In genomic region chr16:1262210-1262845, GRCh38 we compare ENCODE assay signal across 26 cellular contexts. TPM values are rescaled to one million over a fixed set of nuclear protein-coding genes. Genes with fewer than 3 reads are reported as not detected.
DNase-seq lines count a peak whose midpoint lies in the region; ATAC-seq, FAIRE-seq and TF ChIP-seq lines count a peak whose summit lies in the region.
"Had no signal": no experiment of that assay in that cellular context is flagged by ENCODE, and none has a peak within 500 bp of the region (broad histone marks: within the 10 kb centered on the region; RNA-seq: fewer than 3 reads in every experiment).

No MANE protein-coding gene starts in this region.

- ATAC-seq in right cardiac atrium (no peak), left ventricle myocardium superior (no peak)
- ATAC-seq: GM12878 had no signal

- H3K4ac ChIP-seq in H9 (ENCODE audit: low read depth, low read length) = no peak overlapping the region

- intact Hi-C loops in right cardiac atrium (cut with DNase I) = no loop called here
- intact Hi-C loops in left ventricle myocardium superior (cut with micrococcal nuclease) = no loop called here
- intact Hi-C loops in kidney (cut with DNase I) = no loop called here

- no peak overlapping the region for H2BK12ac ChIP-seq in H9 (ENCODE audit: insufficient read length, low read depth, low read length)

- no peak overlapping the region for H3K14ac ChIP-seq in H9 (ENCODE audit: insufficient read depth, low read length)

- no peak overlapping the region for H4K5ac ChIP-seq in H9 (ENCODE audit: insufficient read length, low read depth, low read length)

- H3K9ac ChIP-seq in H9 (ENCODE audit: extremely low read depth, insufficient read length, low read length) (no peak overlapping the region), kidney (ENCODE audit: low read length in 2 of 2) (no peak overlapping the region)
- H3K9ac ChIP-seq: BLaER1 treated with 17β-estradiol and CSF1 and Interleukin-3, amounts not matched to agents 10 nM and 100 nM had no signal

- no peak overlapping the region for H3K4me2 ChIP-seq in H9 (ENCODE audit: insufficient read depth, insufficient read length, low read length)
- H3K4me2 ChIP-seq: A549; BLaER1 treated with 17β-estradiol and CSF1 and Interleukin-3, amounts not matched to agents 10 nM and 100 nM had no signal

- H3K27ac Mint-ChIP-seq in H9 = 0 out of 7 replicates have a peak overlapping the region, but pooled peaks of 1 of the 3 experiments have one; percentile 31
- H3K27ac Mint-ChIP-seq in chondrocyte (ENCODE audit: unreplicated experiment) = no peak overlapping the region
- H3K27ac Mint-ChIP-seq: CD14-positive monocyte; CD4-positive, alpha-beta T cell; CD8-positive, alpha-beta memory T cell had no signal

- H3K27ac ChIP-seq in right cardiac atrium (ENCODE audit: low read length) (no peak overlapping the region), H9 (ENCODE audit: insufficient read length, low read depth, low read length) (no peak overlapping the region), kidney (ENCODE audit: low read depth in 2 of 2, low read length in 2 of 2) (no peak overlapping the region)
- H3K27ac ChIP-seq: A549; BLaER1 treated with 17β-estradiol and CSF1 and Interleukin-3, amounts not matched to agents 10 nM and 100 nM had no signal

- peaks cover 43% of the 10 kb centered on the region for H3K27me3 Mint-ChIP-seq in H9 (ENCODE audit: low read depth)
- H3K27me3 Mint-ChIP-seq in chondrocyte (ENCODE audit: low read depth) = peaks cover 23% of the 10 kb centered on the region

- H3K9me3 ChIP-seq in right cardiac atrium (ENCODE audit: control insufficient read depth, low read length) (no peaks in the 10 kb centered on the region), H9 (ENCODE audit: control insufficient read depth, low read depth, low read length) (no peaks in the 10 kb centered on the region), kidney (ENCODE audit: control insufficient read depth in 1 of 2, low read length in 2 of 2) (no peaks in the 10 kb centered on the region)
- H3K9me3 ChIP-seq: A549, HAP-1 had no signal

- TF ChIP-seq CTCF in H9 (conservative IDR thresholded peaks at IDR 0.05) (no peak), chondrocyte (IDR thresholded peaks at IDR 0.05) (no peak), kidney (IDR thresholded peaks at IDR 0.05; ENCODE audit: borderline replicate concordance, extremely low read depth, insufficient read depth) (no peak)

- H2BK5ac ChIP-seq in H9 (ENCODE audit: insufficient read length, low read length) = no peak overlapping the region

- H2BK120ac ChIP-seq in H9 (ENCODE audit: low read depth, low read length, poor library complexity, severe bottlenecking) = no peak overlapping the region

- no peak overlapping the region for H4K91ac ChIP-seq in H9 (ENCODE audit: insufficient read length, low read depth, low read length)

- no peak overlapping the region for H4K8ac ChIP-seq in H9 (replicated peaks; ENCODE audit: insufficient read length, low read depth, low read length)

- H3T11ph ChIP-seq in H9 (ENCODE audit: low read length) = no peak overlapping the region

- no peaks in the 10 kb centered on the region for H3K27me3 ChIP-seq in right cardiac atrium (ENCODE audit: control insufficient read depth, insufficient read depth)
- H3K27me3 ChIP-seq in H9 (ENCODE audit: insufficient read depth, low read length) = no peaks in the 10 kb centered on the region

- H3K18ac ChIP-seq in H9 (ENCODE audit: insufficient read length, low read depth, low read length) = peak overlapping the region; percentile 5

- H3K4me1 ChIP-seq in right cardiac atrium (ENCODE audit: control insufficient read depth, insufficient read depth, low read length) = no peaks in the 10 kb centered on the region
- no peaks in the 10 kb centered on the region for H3K4me1 ChIP-seq in H9 (ENCODE audit: insufficient read depth, low read length)
- H3K4me1 ChIP-seq in kidney (ENCODE audit: control insufficient read depth in 1 of 2, insufficient read depth in 1 of 2, low read depth in 1 of 2, low read length in 2 of 2) = no peaks in the 10 kb centered on the region
- H3K4me1 ChIP-seq: BE2C, HAP-1 had no signal

- H3K9me3 Mint-ChIP-seq in H9 = peaks cover 11 to 17% of the 10 kb centered on the region in 2 experiments
- peaks cover 3% of the 10 kb centered on the region for H3K9me3 Mint-ChIP-seq in chondrocyte (ENCODE audit: low read depth)
- H3K9me3 Mint-ChIP-seq: CD4-positive, alpha-beta T cell; CD8-positive, alpha-beta memory T cell had no signal

- no peak overlapping the region for H2BK20ac ChIP-seq in H9 (ENCODE audit: low read depth, low read length, poor library complexity, severe bottlenecking)

- H3K79me1 ChIP-seq in H9 (ENCODE audit: insufficient read depth, low read depth, low read length, poor library complexity, severe bottlenecking) = no peaks in the 10 kb centered on the region

- H3K4me3 ChIP-seq in right cardiac atrium (ENCODE audit: low read length) (no peak overlapping the region), kidney (ENCODE audit: low read length in 2 of 2) (no peak overlapping the region)
- H3K4me3 ChIP-seq: A549; BLaER1 treated with 17β-estradiol and CSF1 and Interleukin-3, amounts not matched to agents 10 nM and 100 nM; GM12878; HAP-1 had no signal

- no peak overlapping the region for H3K56ac ChIP-seq in H9 (ENCODE audit: insufficient read length, low read depth, low read length)

- peak in 2 of 3 donors; percentile 45 to 49 for DNase-seq in right cardiac atrium
- DNase-seq in left ventricle myocardium superior = no peak
- no peak for DNase-seq in H9
- DNase-seq in chondrocyte (ENCODE audit: low spot score) = peak; percentile 74
- DNase-seq in kidney = peak; percentile 52
- no peak for DNase-seq in effector CD8-positive, alpha-beta T cell (lab: John Stamatoyannopoulos, UW)
- DNase-seq in NCI-H510A treated with DMSO at 0.1 percent for 48 hours (lab: John Stamatoyannopoulos, UW) = no peak
- no peak for DNase-seq in NCI-H146 (lab: John Stamatoyannopoulos, UW)
- DNase-seq: 8988T; ACHN; AML-193; CD4-positive, alpha-beta T cell; CD8-positive, alpha-beta memory T cell; DMS 273 treated with DMSO at 0.1 percent for 48 hours; DMS79; EL; GDM1 had no signal

- H3K23ac ChIP-seq in H9 (ENCODE audit: insufficient read length, low read depth, low read length) = no peak overlapping the region

- H2AFZ ChIP-seq in H9 (ENCODE audit: low read length) = no peak overlapping the region

- H2BK15ac ChIP-seq in H9 (ENCODE audit: low read depth, low read length) = no peak overlapping the region

- no peak for FAIRE-seq in kidney (lab: Jason Lieb, UNC)
- FAIRE-seq: A549, D721Med, GM12878, GM19239 had no signal

- H3K4me1 Mint-ChIP-seq in H9 (peaks cover 0 to 11% of the 10 kb centered on the region in 2 experiments; a peak in 3 of 4 replicates), chondrocyte (ENCODE audit: low read depth) (peaks cover 3% of the 10 kb centered on the region)

- no peak overlapping the region for H2AK5ac ChIP-seq in H9 (ENCODE audit: insufficient read length, low read length)

- H3K4me3 Mint-ChIP-seq in H9 (0 out of 5 replicates have a peak overlapping the region, but pooled peaks of 1 of the 2 experiments have one; percentile 14), chondrocyte (ENCODE audit: unreplicated experiment) (no peak overlapping the region)
- H3K4me3 Mint-ChIP-seq: CD4-positive, alpha-beta T cell; CD8-positive, alpha-beta memory T cell had no signal

- no peaks in the 10 kb centered on the region for H3K79me2 ChIP-seq in H9 (ENCODE audit: insufficient read depth, low read length)

- H3K23me2 ChIP-seq in H9 (ENCODE audit: insufficient read length, low read depth, low read length, poor library complexity, severe bottlenecking) = no peaks in the 10 kb centered on the region

- 82% methylated on average over 32 of the region's 32 CpGs for WGBS in right cardiac atrium
- WGBS in H9 (ENCODE audit: extremely low coverage, insufficient read length, low lambda C conversion rate) = no CpG with 5 or more reads among the region's 32 CpGs

- no peaks in the 10 kb centered on the region for H4K20me1 ChIP-seq in H9 (ENCODE audit: control insufficient read depth, insufficient read depth, insufficient read length)

- no peaks in the 10 kb centered on the region for H3K36me3 ChIP-seq in kidney (ENCODE audit: control insufficient read depth in 1 of 2, insufficient read depth in 2 of 2, low read length in 2 of 2)
- H3K36me3 ChIP-seq: BE2C; BLaER1 treated with 17β-estradiol and CSF1 and Interleukin-3, amounts not matched to agents 10 nM and 100 nM; HAP-1 had no signal

- peaks cover 0 to 4% (median 2%) of the 10 kb centered on the region in 3 experiments; a peak in 3 of 7 replicates for H3K36me3 Mint-ChIP-seq in H9 (ENCODE audit: insufficient read depth in 1 of 3, low read depth in 3 of 3)
- H3K36me3 Mint-ChIP-seq in chondrocyte (ENCODE audit: low read depth) = no peaks in the 10 kb centered on the region
- H3K36me3 Mint-ChIP-seq: CD14-positive monocyte; CD8-positive, alpha-beta memory T cell had no signal

RNA-seq across cellular contexts. Expression of gene TPSD1, which starts 6.5 kb away (rescaled TPM):
- total RNA-seq in right cardiac atrium = under 1 TPM in 2 of 4 donors, not detected in 2; 0.26 to 0.85 TPM
- 0.16 TPM for polyA plus RNA-seq in right cardiac atrium
- total RNA-seq in left ventricle myocardium superior = 0.50 TPM
- total RNA-seq in H9 (2021) = not detected in 2 replicates
- not detected in 3 replicates for total RNA-seq in chondrocyte
- 7.9 TPM for total RNA-seq in kidney
- polyA plus RNA-seq in kidney (ENCODE audit: insufficient read depth, low read depth, low replicate concordance) = not detected
- total RNA-seq: CD4-positive, alpha-beta T cell; CD8-positive, alpha-beta memory T cell; GM12878; H4 had no signal
- polyA plus RNA-seq: A549; CD14-positive monocyte; CD8-positive, alpha-beta memory T cell; GM12878 had no signal

RNA-seq across cellular contexts. Expression of gene TPSAB1, which starts 21.8 kb away (rescaled TPM):
- 1 to 10 TPM; 1.6 to 8.3 (median 4.7) TPM for total RNA-seq in right cardiac atrium
- 1.2 TPM for polyA plus RNA-seq in right cardiac atrium
- total RNA-seq in left ventricle myocardium superior = 4.3 TPM
- total RNA-seq in H9 (2021) = not detected in 2 replicates
- total RNA-seq in chondrocyte = not detected in 3 replicates
- 156 TPM for total RNA-seq in kidney
- polyA plus RNA-seq in kidney (ENCODE audit: insufficient read depth, low read depth, low replicate concordance) = 1.6 TPM
- total RNA-seq: CD8-positive, alpha-beta memory T cell; GM12878; H4 had no signal
- polyA plus RNA-seq: A549; CD14-positive monocyte; CD8-positive, alpha-beta memory T cell had no signal

RNA-seq across cellular contexts. Expression of gene TPSB2, which starts 32.3 kb away (rescaled TPM):
- total RNA-seq in right cardiac atrium (1 to 10 TPM in 3 of 4 donors, not detected in 1; 3.7 to 7.1 (median 6.7) TPM), left ventricle myocardium superior (7.3 TPM), H9 (2021) (not detected in 2 replicates), chondrocyte (not detected in 3 replicates), kidney (141 TPM)
- polyA plus RNA-seq in right cardiac atrium (1.8 TPM), kidney (ENCODE audit: insufficient read depth, low read depth, low replicate concordance) (not detected)
- total RNA-seq: CD4-positive, alpha-beta T cell; CD8-positive, alpha-beta memory T cell; GM12878 had no signal
- polyA plus RNA-seq: A549; CD14-positive monocyte; CD8-positive, alpha-beta memory T cell; GM12878 had no signal

RNA-seq across cellular contexts. Expression of gene TPSG1, which starts 37.3 kb away (rescaled TPM):
- under 1 TPM in 1 of 4 donors, not detected in 3; 0.21 TPM for total RNA-seq in right cardiac atrium
- polyA plus RNA-seq in right cardiac atrium = not detected
- not detected for total RNA-seq in left ventricle myocardium superior
- total RNA-seq in H9 (2021) = not detected in 2 replicates
- total RNA-seq in chondrocyte = not detected in 3 replicates
- total RNA-seq in kidney = 3.4 TPM
- polyA plus RNA-seq in kidney (ENCODE audit: insufficient read depth, low read depth, low replicate concordance) = 0.86 TPM
- total RNA-seq: CD4-positive, alpha-beta T cell; CD8-positive, alpha-beta memory T cell; GM12878 had no signal
- polyA plus RNA-seq: A549; CD14-positive monocyte; CD8-positive, alpha-beta memory T cell; GM12878 had no signal

RNA-seq across cellular contexts. Expression of gene UBE2I, which starts 47.1 kb away (rescaled TPM):
- total RNA-seq in right cardiac atrium (10 to 100 TPM; 73.5 to 95.3 (median 87.8) TPM), left ventricle myocardium superior (93.8 TPM), H9 (2021) (286 and 290 TPM in 2 replicates), chondrocyte (97.9 to 110 TPM (median 105 TPM) in 3 replicates), kidney (97.1 TPM)
- polyA plus RNA-seq in right cardiac atrium (76.5 TPM), kidney (ENCODE audit: insufficient read depth, low read depth, low replicate concordance) (62.2 TPM)

Comparison
In these comparisons a context has a peak if more than half of its experiments do, and no peak if none do; other contexts are left out.
1. DNase-seq: peak in right cardiac atrium (2 of 3), chondrocyte (single experiment) and kidney (single experiment); none in left ventricle myocardium superior (single experiment), H9 (single experiment), effector CD8-positive, alpha-beta T cell (single experiment), NCI-H510A treated with DMSO at 0.1 percent for 48 hours (single experiment) and NCI-H146 (single experiment).
2. RNA of gene TPSAB1, which starts 21.8 kb away (total RNA-seq): 156 TPM in kidney (single experiment); 1.6 to 8.3 TPM in right cardiac atrium, 4.3 TPM in left ventricle myocardium superior (single experiment), not detected in H9 and not detected in chondrocyte; every median in the first group is over 10 times any median in the second.
3. RNA of gene TPSB2, which starts 32.3 kb away (total RNA-seq): 141 TPM in kidney (single experiment); 7.3 TPM in left ventricle myocardium superior (single experiment), 3.7 to 7.1 TPM in right cardiac atrium, not detected in H9 and not detected in chondrocyte; every median in the first group is over 10 times any median in the second.